19 cellular contexts compared by ENCODE assay signal in genomic region chr3:61946925-61947324, GRCh38.
"Had no signal": no experiment of that assay in that cellular context is flagged by ENCODE, and none has a peak within 500 bp of the region (broad histone marks: within the 10 kb centered on the region; RNA-seq: fewer than 3 reads in every experiment).

No MANE protein-coding gene starts in this region.

- H3K4me1 ChIP-seq: left lung had no signal

- H3K9me3 ChIP-seq: ascending aorta, left lung, psoas muscle, tibial artery had no signal

- H3K4me3 Mint-ChIP-seq: activated CD4-positive, alpha-beta T cell treated with anti-CD3 and anti-CD28 coated beads, Interleukin-2, amount 10 ng/mL, durations not matched to agents 7 days and 5 days; activated CD8-positive, alpha-beta memory T cell treated with anti-CD3 and anti-CD28 coated beads, Interleukin-2, amount 10 ng/mL, durations not matched to agents 7 days and 5 days; activated CD8-positive, alpha-beta T cell treated with anti-CD3 and anti-CD28 coated beads for 36 hours; activated naive CD4-positive, alpha-beta T cell treated with anti-CD3 and anti-CD28 coated beads, Interleukin-2, amount 50 U/mL, for 24 hours; central memory CD8-positive, alpha-beta T cell; immature natural killer cell; naive B cell; stimulated activated naive CD8-positive, alpha-beta T cell treated with anti-CD3 and anti-CD28 coated beads, Interleukin-15, Interleukin-2, amounts not matched to agents 100 ng/mL and 50 ng/mL, for 24 hours had no signal

- DNase-seq: activated CD4-positive, alpha-beta T cell treated with anti-CD3 and anti-CD28 coated beads, Interleukin-2, amount 10 ng/mL, durations not matched to agents 7 days and 5 days; activated CD8-positive, alpha-beta memory T cell treated with anti-CD3 and anti-CD28 coated beads, Interleukin-2, amount 10 ng/mL, durations not matched to agents 7 days and 5 days; activated CD8-positive, alpha-beta T cell treated with anti-CD3 and anti-CD28 coated beads for 36 hours; activated gamma-delta T cell treated with Interleukin-2 at 50 U/mL for 16 hours; heart left ventricle; immature natural killer cell; kidney glomerular epithelial cell; left lung; naive B cell; stimulated activated CD4-positive, alpha-beta T cell treated with anti-CD3 and anti-CD28 coated beads, Interleukin-1b, Interleukin-23, amount 100 ng/mL, for 48 hours had no signal

- H3K27ac Mint-ChIP-seq: activated CD4-positive, alpha-beta T cell treated with anti-CD3 and anti-CD28 coated beads, Interleukin-2, amount 10 ng/mL, durations not matched to agents 7 days and 5 days; activated CD8-positive, alpha-beta memory T cell treated with anti-CD3 and anti-CD28 coated beads, Interleukin-2, amount 10 ng/mL, durations not matched to agents 7 days and 5 days; activated CD8-positive, alpha-beta T cell treated with anti-CD3 and anti-CD28 coated beads for 36 hours; activated naive CD4-positive, alpha-beta T cell treated with anti-CD3 and anti-CD28 coated beads, Interleukin-2, amount 50 U/mL, for 24 hours; immature natural killer cell; naive B cell; stimulated activated naive CD8-positive, alpha-beta T cell treated with anti-CD3 and anti-CD28 coated beads, Interleukin-15, Interleukin-2, amounts not matched to agents 100 ng/mL and 50 ng/mL, for 24 hours had no signal

- ATAC-seq: activated CD4-positive, CD25-positive, alpha-beta regulatory T cell treated with anti-CD3 and anti-CD28 coated beads, Interleukin-2, amount 50 U/mL, for 24 hours; activated CD8-positive, alpha-beta memory T cell treated with anti-CD3 and anti-CD28 coated beads, Interleukin-2, amount 10 ng/mL, durations not matched to agents 7 days and 5 days; activated CD8-positive, alpha-beta T cell treated with anti-CD3 and anti-CD28 coated beads for 36 hours; left lung; psoas muscle; right cardiac atrium had no signal

- H3K36me3 ChIP-seq: ascending aorta, heart left ventricle, left lung, tibial artery had no signal

- H3K27me3 Mint-ChIP-seq: activated CD4-positive, alpha-beta T cell treated with anti-CD3 and anti-CD28 coated beads, Interleukin-2, amount 10 ng/mL, durations not matched to agents 7 days and 5 days; activated CD8-positive, alpha-beta memory T cell treated with anti-CD3 and anti-CD28 coated beads, Interleukin-2, amount 10 ng/mL, durations not matched to agents 7 days and 5 days; activated CD8-positive, alpha-beta T cell treated with anti-CD3 and anti-CD28 coated beads for 36 hours; activated naive CD4-positive, alpha-beta T cell treated with anti-CD3 and anti-CD28 coated beads, Interleukin-2, amount 50 U/mL, for 24 hours; central memory CD8-positive, alpha-beta T cell; naive B cell had no signal

- H3K27me3 ChIP-seq: ascending aorta, heart left ventricle, left lung, tibial artery had no signal

- H3K27ac ChIP-seq: ascending aorta, left lung, psoas muscle had no signal

- H3K9me3 Mint-ChIP-seq: activated CD4-positive, alpha-beta T cell treated with anti-CD3 and anti-CD28 coated beads, Interleukin-2, amount 10 ng/mL, durations not matched to agents 7 days and 5 days; activated CD8-positive, alpha-beta T cell treated with anti-CD3 and anti-CD28 coated beads for 36 hours; activated naive CD4-positive, alpha-beta T cell treated with anti-CD3 and anti-CD28 coated beads, Interleukin-2, amount 50 U/mL, for 24 hours; central memory CD8-positive, alpha-beta T cell had no signal

- H3K4me1 Mint-ChIP-seq: activated CD4-positive, alpha-beta T cell treated with anti-CD3 and anti-CD28 coated beads, Interleukin-2, amount 10 ng/mL, durations not matched to agents 7 days and 5 days; activated CD8-positive, alpha-beta memory T cell treated with anti-CD3 and anti-CD28 coated beads, Interleukin-2, amount 10 ng/mL, durations not matched to agents 7 days and 5 days; activated naive CD4-positive, alpha-beta T cell treated with anti-CD3 and anti-CD28 coated beads, Interleukin-2, amount 50 U/mL, for 24 hours; central memory CD8-positive, alpha-beta T cell; immature natural killer cell; naive B cell had no signal

- H3K4me3 ChIP-seq: ascending aorta, heart left ventricle, left lung, lung, psoas muscle, tibial artery had no signal

- H3K36me3 Mint-ChIP-seq: activated CD8-positive, alpha-beta memory T cell treated with anti-CD3 and anti-CD28 coated beads, Interleukin-2, amount 10 ng/mL, durations not matched to agents 7 days and 5 days; activated naive CD4-positive, alpha-beta T cell treated with anti-CD3 and anti-CD28 coated beads, Interleukin-2, amount 50 U/mL, for 24 hours; immature natural killer cell had no signal
